ENCODE assay signal across 8 cellular contexts in genomic region chr4:182917182-182918043, GRCh38. TPM values are rescaled to one million over a fixed set of nuclear protein-coding genes. Genes with fewer than 3 reads are reported as not detected.
DNase-seq lines count a peak whose midpoint lies in the region; ATAC-seq lines count a peak whose summit lies in the region.

TSS of gene DCTD (minus strand) at chr4:182917386. CDS start at chr4:182915568, 1,818 bp downstream.

- DNase-seq in NCI-H1694 treated with DMSO at 0.1 percent for 48 hours (lab: John Stamatoyannopoulos, UW) (peak; percentile 21), NCI-H1694 (lab: John Stamatoyannopoulos, UW) (no peak), NCI-H146 (lab: John Stamatoyannopoulos, UW) (peak; percentile 86), cerebellum (ENCODE audit: low spot score) (peak; percentile 52), kidney tubule cell (ENCODE audit: low spot score) (peak; percentile 81)
- DNase-seq in activated CD4-positive, alpha-beta T cell treated with anti-CD3 and anti-CD28 coated beads for 1 hour, result peak; percentile 65
- peak; percentile 72 to 82 for DNase-seq in stimulated activated CD4-positive, alpha-beta T cell treated with anti-CD3 and anti-CD28 coated beads, Interleukin-1b, Interleukin-23, amount 100 ng/mL, for 4 hours (ENCODE audit: low read depth in 2 of 2)

- peak; percentile 82 for ATAC-seq in HG02610 (IDR thresholded peaks at IDR 0.05; ENCODE audit: unreplicated experiment)

RNA-seq across cellular contexts. Expression of gene DCTD, which starts in this region (rescaled TPM):
- 32.7 TPM for total RNA-seq in cerebellum
